Comparison of ENCODE assay signal across 8 cellular contexts in genomic region chr2:53787255-53787910, GRCh38. TPM values are rescaled to one million over a fixed set of nuclear protein-coding genes. Genes with fewer than 3 reads are reported as not detected.
DNase-seq lines count a peak whose midpoint lies in the region; ATAC-seq, FAIRE-seq and TF ChIP-seq lines count a peak whose summit lies in the region.

No MANE protein-coding gene starts in this region.

- ATAC-seq in GM19025 (IDR thresholded peaks at IDR 0.05; ENCODE audit: low read depth, unreplicated experiment) (peak; percentile 54), HG03135 (IDR thresholded peaks at IDR 0.05; ENCODE audit: unreplicated experiment) (peak; percentile 48), lower lobe of right lung (peak; percentile 76)

- DNase-seq in CD4-positive, alpha-beta memory T cell = peak in 2 of 5 donors; percentile 8 to 46
- DNase-seq in RCC 7860 (ENCODE audit: low spot score) (peak; percentile 15), coronary artery (ENCODE audit: low spot score) (no peak), lower lobe of right lung (no peak), tibial artery (peak in 1 of 2 donors; percentile 71), GOT3 (lab: John Stamatoyannopoulos, UW) (no peak)

- peaks cover 49% of the 10 kb centered on the region for H3K4me1 ChIP-seq in CD4-positive, alpha-beta memory T cell (ENCODE audit: insufficient read depth, low read length)
- H3K4me1 ChIP-seq in lower lobe of right lung (peaks cover 73% of the 10 kb centered on the region), tibial artery (peaks cover 0 to 47% (median 34%) of the 10 kb centered on the region in 4 donors)

- FAIRE-seq in RCC 7860 (lab: Jason Lieb, UNC) = no peak

- CTCF ChIA-PET in CD4-positive, alpha-beta memory T cell (lab: Charles Lee; ENCODE audit: partially characterized antibody) = interaction anchor here (1.0 kb wide), 2 partner anchors 8 to 20 kb away, joined by 3 read pairs; partner anchors contain the start of gene CHAC2

- H3K9me3 ChIP-seq in CD4-positive, alpha-beta memory T cell (ENCODE audit: control insufficient read depth in 1 of 2, low read length in 2 of 2) = no peaks in the 10 kb centered on the region
- H3K9me3 ChIP-seq in lower lobe of right lung = no peaks in the 10 kb centered on the region
- no peaks in the 10 kb centered on the region for H3K9me3 ChIP-seq in tibial artery

- H3K27me3 Mint-ChIP-seq in CD4-positive, alpha-beta memory T cell = no peaks in the 10 kb centered on the region

- peak overlapping the region; percentile 86 for H3K27ac ChIP-seq in CD4-positive, alpha-beta memory T cell (ENCODE audit: low read depth, low read length)
- peak overlapping the region; percentile 83 to 91 for H3K27ac ChIP-seq in coronary artery
- H3K27ac ChIP-seq in lower lobe of right lung = peak overlapping the region; percentile 92
- peak overlapping the region; percentile 72 to 88 for H3K27ac ChIP-seq in tibial artery

- H3K27me3 ChIP-seq in CD4-positive, alpha-beta memory T cell (ENCODE audit: insufficient read depth, low read length) = no peaks in the 10 kb centered on the region
- no peaks in the 10 kb centered on the region for H3K27me3 ChIP-seq in lower lobe of right lung (ENCODE audit: low read depth)
- no peaks in the 10 kb centered on the region for H3K27me3 ChIP-seq in tibial artery

- H3K36me3 ChIP-seq in CD4-positive, alpha-beta memory T cell (ENCODE audit: insufficient read depth, low read length) = no peaks in the 10 kb centered on the region
- H3K36me3 ChIP-seq in lower lobe of right lung (no peaks in the 10 kb centered on the region), tibial artery (peaks cover 0 to 4% (median 0%) of the 10 kb centered on the region in 3 donors)

- peak overlapping the region; percentile 91 to 100 (median 96) for H3K4me3 Mint-ChIP-seq in CD4-positive, alpha-beta memory T cell

- intact Hi-C loops in CD4-positive, alpha-beta memory T cell (cut with micrococcal nuclease) = loop anchor here (1.0 to 10.0 kb wide), 3 partner anchors 187 to 936 kb away; partner anchors contain the start of genes ACYP2, EML6 and PSME4
- intact Hi-C loops in lower lobe of right lung (cut with DNase I) (no loop called here), tibial artery (cut with DNase I; ENCODE audit: low total_unique reads) (no loop called here)

- POLR2A ChIA-PET in CD4-positive, alpha-beta memory T cell (lab: Charles Lee; ENCODE audit: partially characterized antibody) = interaction anchor here (1.1 to 6.2 kb wide), 2 partner anchors 19 to 771 kb away, joined by 3 to 66 read pairs; partner anchors contain the start of gene CHAC2

- TF ChIP-seq CTCF in coronary artery (IDR thresholded peaks at IDR 0.05) (no peak), lower lobe of right lung (IDR thresholded peaks at IDR 0.05) (no peak), tibial artery (IDR thresholded peaks at IDR 0.05) (no peak)

- H3K36me3 Mint-ChIP-seq in CD4-positive, alpha-beta memory T cell = peaks cover 4 to 21% of the 10 kb centered on the region in 2 donors

- H3K9me3 Mint-ChIP-seq in CD4-positive, alpha-beta memory T cell = no peaks in the 10 kb centered on the region

- H3K4me3 ChIP-seq in CD4-positive, alpha-beta memory T cell (ENCODE audit: low read length in 2 of 2) = peak overlapping the region; percentile 80 to 96
- H3K4me3 ChIP-seq in coronary artery (peak overlapping the region; percentile 91), lower lobe of right lung (peak overlapping the region; percentile 94), tibial artery (peak overlapping the region; percentile 61 to 96)

- H3K27ac Mint-ChIP-seq in CD4-positive, alpha-beta memory T cell = peak overlapping the region; percentile 90 to 99 (median 95)

- H3K4me1 Mint-ChIP-seq in CD4-positive, alpha-beta memory T cell = peaks cover 33 to 72% (median 49%) of the 10 kb centered on the region in 4 donors

RNA-seq across cellular contexts. Expression of gene ERLEC1, which starts 0.5 kb away (rescaled TPM):
- total RNA-seq in CD4-positive, alpha-beta memory T cell = 10 to 100 TPM; 32.4 to 33.6 TPM
- polyA plus RNA-seq in CD4-positive, alpha-beta memory T cell = 10 to 100 TPM; 37.1 to 47.3 TPM
- total RNA-seq in lower lobe of right lung = 59.7 TPM

RNA-seq across cellular contexts. Expression of gene ASB3, which starts 0.6 kb away (rescaled TPM):
- total RNA-seq in CD4-positive, alpha-beta memory T cell = 10 to 100 TPM; 40.1 to 43.5 TPM
- polyA plus RNA-seq in CD4-positive, alpha-beta memory T cell = 10 to 100 TPM; 18.1 to 29.2 TPM
- total RNA-seq in lower lobe of right lung = 35.0 TPM

RNA-seq across cellular contexts. Expression of gene CHAC2, which starts 19.8 kb away (rescaled TPM):
- total RNA-seq in CD4-positive, alpha-beta memory T cell = 1 to 10 TPM; 1.5 to 1.6 TPM
- polyA plus RNA-seq in CD4-positive, alpha-beta memory T cell = 1 to 10 TPM; 3.6 to 4.9 TPM
- 1.6 TPM for total RNA-seq in lower lobe of right lung
